In the genomic region with DNA sequence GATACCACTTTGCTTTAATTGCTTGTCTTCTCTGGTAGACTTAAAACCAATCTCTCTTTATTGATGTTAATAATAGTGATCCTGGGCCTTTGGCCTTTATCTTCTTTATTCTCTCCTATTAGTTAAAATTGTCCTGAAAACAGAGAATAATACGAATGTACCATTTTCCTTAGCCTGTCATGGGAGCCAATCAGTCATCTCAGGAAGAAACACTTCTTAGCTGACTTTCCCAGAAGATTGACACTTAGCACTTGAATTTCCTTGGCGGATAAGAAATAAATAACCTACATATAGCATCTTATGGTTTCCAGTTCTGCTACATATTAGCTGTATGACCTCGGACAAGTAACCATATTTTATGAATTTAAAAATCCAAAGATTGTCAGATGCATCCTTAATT, we compare ENCODE assay signal across 3 cellular contexts.
"Had no signal": no experiment of that assay in that cellular context is flagged by ENCODE, and none has a peak within 500 bp of the region (broad histone marks: within the 10 kb centered on the region; RNA-seq: fewer than 3 reads in every experiment).

No MANE protein-coding gene starts in this region.

- ATAC-seq: GM12878 had no signal

- H3K4me3 ChIP-seq: GM12878 had no signal

- DNase-seq: GDM1, GF-D8 had no signal
